8 cellular contexts compared by ENCODE assay signal in the genomic region with DNA sequence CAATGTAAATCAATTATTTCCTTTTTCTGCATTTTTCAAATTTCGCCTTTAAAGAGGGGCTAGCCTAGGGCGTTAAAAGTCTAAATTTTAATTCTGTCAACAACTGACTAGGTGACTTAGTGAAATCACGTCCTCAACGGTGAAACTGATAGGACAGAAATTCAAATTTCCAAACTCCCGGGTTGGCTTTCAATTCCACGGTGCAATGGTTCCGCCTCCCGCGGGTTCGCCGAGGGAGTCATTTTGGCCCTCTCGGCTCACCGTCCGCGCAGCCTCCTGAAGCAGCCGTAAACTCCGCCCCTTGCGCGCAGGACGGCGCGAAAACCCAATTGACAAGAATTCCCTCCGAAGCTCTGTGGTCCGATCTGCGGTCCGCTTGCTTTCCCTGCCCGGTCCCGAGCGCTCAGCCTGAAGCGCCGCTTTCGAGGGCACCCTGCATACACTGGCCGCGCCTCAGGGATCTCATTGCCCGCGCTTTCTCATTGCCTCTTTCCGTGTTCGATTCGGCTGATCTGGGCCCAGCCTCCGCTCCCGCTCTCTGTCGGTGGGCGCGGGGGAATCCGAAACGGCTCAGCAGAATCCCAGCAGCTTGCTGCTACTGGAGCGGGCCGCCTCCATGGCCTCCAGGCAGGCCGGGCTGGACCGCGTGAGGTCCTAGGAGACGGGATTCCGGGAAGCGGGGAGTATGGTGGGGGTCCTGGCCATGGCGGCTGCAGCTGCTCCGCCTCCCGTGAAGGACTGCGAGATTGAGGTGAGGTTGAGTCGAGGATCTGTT. TPM values are rescaled to one million over a fixed set of nuclear protein-coding genes. Genes with fewer than 3 reads are reported as not detected.
DNase-seq lines count a peak whose midpoint lies in the region; ATAC-seq and TF ChIP-seq lines count a peak whose summit lies in the region.

A gene with protein sequence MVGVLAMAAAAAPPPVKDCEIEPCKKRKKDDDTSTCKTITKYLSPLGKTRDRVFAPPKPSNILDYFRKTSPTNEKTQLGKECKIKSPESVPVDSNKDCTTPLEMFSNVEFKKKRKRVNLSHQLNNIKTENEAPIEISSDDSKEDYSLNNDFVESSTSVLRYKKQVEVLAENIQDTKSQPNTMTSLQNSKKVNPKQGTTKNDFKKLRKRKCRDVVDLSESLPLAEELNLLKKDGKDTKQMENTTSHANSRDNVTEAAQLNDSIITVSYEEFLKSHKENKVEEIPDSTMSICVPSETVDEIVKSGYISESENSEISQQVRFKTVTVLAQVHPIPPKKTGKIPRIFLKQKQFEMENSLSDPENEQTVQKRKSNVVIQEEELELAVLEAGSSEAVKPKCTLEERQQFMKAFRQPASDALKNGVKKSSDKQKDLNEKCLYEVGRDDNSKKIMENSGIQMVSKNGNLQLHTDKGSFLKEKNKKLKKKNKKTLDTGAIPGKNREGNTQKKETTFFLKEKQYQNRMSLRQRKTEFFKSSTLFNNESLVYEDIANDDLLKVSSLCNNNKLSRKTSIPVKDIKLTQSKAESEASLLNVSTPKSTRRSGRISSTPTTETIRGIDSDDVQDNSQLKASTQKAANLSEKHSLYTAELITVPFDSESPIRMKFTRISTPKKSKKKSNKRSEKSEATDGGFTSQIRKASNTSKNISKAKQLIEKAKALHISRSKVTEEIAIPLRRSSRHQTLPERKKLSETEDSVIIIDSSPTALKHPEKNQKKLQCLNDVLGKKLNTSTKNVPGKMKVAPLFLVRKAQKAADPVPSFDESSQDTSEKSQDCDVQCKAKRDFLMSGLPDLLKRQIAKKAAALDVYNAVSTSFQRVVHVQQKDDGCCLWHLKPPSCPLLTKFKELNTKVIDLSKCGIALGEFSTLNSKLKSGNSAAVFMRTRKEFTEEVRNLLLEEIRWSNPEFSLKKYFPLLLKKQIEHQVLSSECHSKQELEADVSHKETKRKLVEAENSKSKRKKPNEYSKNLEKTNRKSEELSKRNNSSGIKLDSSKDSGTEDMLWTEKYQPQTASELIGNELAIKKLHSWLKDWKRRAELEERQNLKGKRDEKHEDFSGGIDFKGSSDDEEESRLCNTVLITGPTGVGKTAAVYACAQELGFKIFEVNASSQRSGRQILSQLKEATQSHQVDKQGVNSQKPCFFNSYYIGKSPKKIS (N-terminal part only) (plus strand): TSS at position 304 of the 775 bp plus-strand sequence. CDS start 382 bp downstream, at position 686.

- peak in 2 of 4 donors; percentile 19 to 26 for TF ChIP-seq POLR2A in upper lobe of left lung (IDR thresholded peaks at IDR 0.05)

- peak; percentile 77 for ATAC-seq in HG02642 (IDR thresholded peaks at IDR 0.05; ENCODE audit: poor library complexity, unreplicated experiment)
- ATAC-seq in left cardiac atrium: peak; percentile 98 to 100
- ATAC-seq in upper lobe of left lung (ENCODE audit: low FRiP score in 2 of 2): peak; percentile 97 to 99

- H3K4me3 ChIP-seq in adipocyte (ENCODE audit: low read length): peak within 1 kb of the TSS; percentile 99
- H3K4me3 ChIP-seq in upper lobe of left lung: peak within 1 kb of the TSS; percentile 55 to 78 (median 64)

- H3K27me3 ChIP-seq in adipocyte (replicated peaks; ENCODE audit: control insufficient read depth, insufficient read depth, low read length): no peaks in the 10 kb centered on the region
- no peaks in the 10 kb centered on the region for H3K27me3 ChIP-seq in upper lobe of left lung

- TF ChIP-seq EP300 in upper lobe of left lung (IDR thresholded peaks at IDR 0.05): peak in 1 of 4 donors; percentile 75

- peak within 1 kb of the TSS in 3 of 4 donors; percentile 47 to 79 (median 58) for H3K27ac ChIP-seq in upper lobe of left lung

- H3K9ac ChIP-seq in adipocyte (ENCODE audit: low read length): peak within 1 kb of the TSS; percentile 91

- H3K9me3 ChIP-seq in adipocyte (ENCODE audit: control insufficient read depth, low read length) (no peaks in the 10 kb centered on the region), upper lobe of left lung (no peaks in the 10 kb centered on the region)

- 1% methylated on average over 32 to 57 of the region's 59 CpGs for WGBS in upper lobe of left lung, 2 donors

- peak in 1 of 6 experiments; percentile 19 for TF ChIP-seq CTCF in upper lobe of left lung (IDR thresholded peaks at IDR 0.05)

- no peaks in the 10 kb centered on the region for H3K36me3 ChIP-seq in adipocyte (ENCODE audit: control insufficient read depth, insufficient read depth, low read length, severe bottlenecking)
- H3K36me3 ChIP-seq in upper lobe of left lung: no peaks in the 10 kb centered on the region

- H3K4me1 ChIP-seq in adipocyte (ENCODE audit: control insufficient read depth, insufficient read depth, low read length) (peaks cover 12% of the 10 kb centered on the region), upper lobe of left lung (peaks cover 5 to 19% (median 8%) of the 10 kb centered on the region in 4 donors)

- intact Hi-C loops in left cardiac atrium (cut with DNase I) (no loop called here), posterior cingulate gyrus (cut with DNase I) (no loop called here)

- DNase-seq in EL (peak; percentile 91), NCI-H1694 (lab: John Stamatoyannopoulos, UW) (peak; percentile 86), T-helper 1 cell (peak; percentile 80 to 90 (median 85)), adipocyte (ENCODE audit: low read depth) (peak; percentile 97), left cardiac atrium (peak; percentile 94), posterior cingulate gyrus (peak; percentile 86 to 98 (median 90)), upper lobe of left lung (peak; percentile 94 to 96)

RNA-seq across cellular contexts. Expression of the gene that starts here (rescaled TPM):
- total RNA-seq in left cardiac atrium: 1 to 10 TPM in 1 of 2 donors, under 1 TPM in 1; 0.92 to 1.2 TPM
- 1 to 10 TPM; 1.5 to 6.3 (median 1.9) TPM for total RNA-seq in upper lobe of left lung

Comparison
In these comparisons a context has a peak if more than half of its experiments do, and no peak if none do; other contexts are left out.
1. Peak in every context shown above with its lines: DNase-seq, ATAC-seq, H3K4me3 ChIP-seq and H3K27ac ChIP-seq.